ENCODE assay signal across 10 cellular contexts in the genomic region with DNA sequence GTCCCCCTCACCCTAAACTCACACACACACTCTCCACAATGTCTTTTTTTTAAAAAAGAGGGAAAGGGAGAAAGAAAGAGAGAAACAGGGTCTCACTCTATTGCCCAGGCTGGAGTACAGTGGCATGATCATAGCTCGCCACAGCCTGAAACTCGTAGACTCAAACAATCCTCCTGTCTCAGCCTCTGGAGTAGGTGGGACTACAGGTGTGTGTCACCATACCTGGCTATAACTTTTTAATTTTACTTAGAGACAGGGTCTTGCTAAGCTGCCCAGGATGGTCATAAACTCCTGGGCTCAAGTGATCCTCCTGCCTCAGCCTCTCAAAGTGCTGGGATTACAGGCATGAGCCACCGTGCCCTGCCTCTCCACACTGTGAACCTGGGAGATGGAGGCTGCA. TPM values are rescaled to one million over a fixed set of nuclear protein-coding genes. Genes with fewer than 3 reads are reported as not detected.
A peak's percentile ranks its signal among the peaks of the same experiment; 100 is the strongest.
DNase-seq lines count a peak whose midpoint lies in the region; ATAC-seq and TF ChIP-seq lines count a peak whose summit lies in the region.
"Had no signal": no experiment of that assay in that cellular context is flagged by ENCODE, and none has a peak within 500 bp of the region (broad histone marks: within the 10 kb centered on the region; RNA-seq: fewer than 3 reads in every experiment).

No MANE protein-coding gene starts in this region.

- H3K36me3 Mint-ChIP-seq in CD8-positive, alpha-beta T cell, result peaks cover 52% of the 10 kb centered on the region
- H3K36me3 Mint-ChIP-seq in T-helper 17 cell (ENCODE audit: low read depth), result peaks cover 2% of the 10 kb centered on the region

- POLR2A ChIA-PET in CD8-positive, alpha-beta T cell (lab: Charles Lee), result interaction anchor here (0.6 to 2.5 kb wide), 6 partner anchors 21 to 108 kb away, joined by 3 to 15 read pairs (median 6); a partner anchor contains a TSS

- no peak for TF ChIP-seq POLR2A in esophagus squamous epithelium (IDR thresholded peaks at IDR 0.05)

- no peaks in the 10 kb centered on the region for H3K9me3 Mint-ChIP-seq in CD8-positive, alpha-beta T cell

- H3K27me3 ChIP-seq in CD8-positive, alpha-beta T cell (ENCODE audit: insufficient read depth, low read length), result no peaks in the 10 kb centered on the region
- H3K27me3 ChIP-seq in esophagus squamous epithelium (no peaks in the 10 kb centered on the region), rectal smooth muscle tissue (ENCODE audit: control insufficient read depth, insufficient read depth, low read length) (no peaks in the 10 kb centered on the region)
- H3K27me3 ChIP-seq: pancreas had no signal

- intact Hi-C loops in CD8-positive, alpha-beta T cell (cut with DNase I, micrococcal nuclease), result loop anchor here (1.0 to 2.0 kb wide), 5 partner anchors 8 to 235 kb away; a partner anchor contains a TSS
- intact Hi-C loops in esophagus squamous epithelium (cut with DNase I), result no loop called here

- peak overlapping the region; percentile 99 for H3K27ac Mint-ChIP-seq in CD8-positive, alpha-beta T cell
- peak overlapping the region; percentile 88 for H3K27ac Mint-ChIP-seq in T-helper 17 cell

- no peaks in the 10 kb centered on the region for H3K9me3 ChIP-seq in CD8-positive, alpha-beta T cell (ENCODE audit: low read length)
- H3K9me3 ChIP-seq in T-helper 17 cell (ENCODE audit: control insufficient read depth, low read length, poor library complexity, severe bottlenecking) (no peaks in the 10 kb centered on the region), esophagus squamous epithelium (no peaks in the 10 kb centered on the region)
- H3K9me3 ChIP-seq: pancreas had no signal

- H3K9ac ChIP-seq in rectal smooth muscle tissue (ENCODE audit: low read length), result no peak overlapping the region

- 77 to 100% methylated on average over 1 to 2 of the region's 3 CpGs for WGBS in esophagus squamous epithelium, 2 donors

- peak overlapping the region; percentile 42 for H3K4me3 ChIP-seq in CD8-positive, alpha-beta T cell (ENCODE audit: low read depth, low read length)
- no peak overlapping the region for H3K4me3 ChIP-seq in esophagus squamous epithelium
- no peak overlapping the region for H3K4me3 ChIP-seq in rectal smooth muscle tissue (ENCODE audit: low read length)
- H3K4me3 ChIP-seq: pancreas had no signal

- peak overlapping the region; percentile 90 for H3K27ac ChIP-seq in CD8-positive, alpha-beta T cell (ENCODE audit: low read depth, low read length)
- H3K27ac ChIP-seq in esophagus squamous epithelium (peak overlapping the region; percentile 66 to 84 (median 76)), rectal smooth muscle tissue (ENCODE audit: low read depth, low read length) (peak overlapping the region; percentile 6)

- H3K4me1 ChIP-seq in CD8-positive, alpha-beta T cell (ENCODE audit: insufficient read depth, low read length), result peaks cover 77% of the 10 kb centered on the region
- peaks cover 0 to 91% (median 36%) of the 10 kb centered on the region in 3 donors for H3K4me1 ChIP-seq in esophagus squamous epithelium
- no peaks in the 10 kb centered on the region for H3K4me1 ChIP-seq in rectal smooth muscle tissue (ENCODE audit: control insufficient read depth, insufficient read depth, low read length)
- H3K4me1 ChIP-seq: pancreas had no signal

- H3K4me3 Mint-ChIP-seq in CD8-positive, alpha-beta T cell, result peak overlapping the region; percentile 83
- H3K4me3 Mint-ChIP-seq in T-helper 17 cell, result peak overlapping the region; percentile 87

- ATAC-seq in CD8-positive, alpha-beta T cell, result no peak
- ATAC-seq in T-helper 17 cell (no peak), GM21717 (IDR thresholded peaks at IDR 0.05; ENCODE audit: unreplicated experiment) (no peak), HG03196 (IDR thresholded peaks at IDR 0.05; ENCODE audit: unreplicated experiment) (no peak)

- CTCF ChIA-PET in CD8-positive, alpha-beta T cell (lab: Charles Lee), result interaction anchor here (1.9 to 5.6 kb wide), 3 partner anchors 25 to 80 kb away, joined by 6 to 25 read pairs (median 11); a partner anchor contains a TSS

- TF ChIP-seq CTCF in CD8-positive, alpha-beta T cell (IDR thresholded peaks at IDR 0.05), result no peak
- TF ChIP-seq CTCF in esophagus squamous epithelium (IDR thresholded peaks at IDR 0.05), result no peak

- H3K27me3 Mint-ChIP-seq in CD8-positive, alpha-beta T cell (ENCODE audit: low read depth), result no peaks in the 10 kb centered on the region
- H3K27me3 Mint-ChIP-seq in T-helper 17 cell, result no peaks in the 10 kb centered on the region

- no peak for DNase-seq in CD8-positive, alpha-beta T cell
- DNase-seq in T-helper 17 cell, result no peak
- DNase-seq in esophagus squamous epithelium (lab: John Stamatoyannopoulos, UW), result no peak
- no peak for DNase-seq in NCI-H510A (lab: John Stamatoyannopoulos, UW)
- no peak for DNase-seq in DMS 273 treated with DMSO at 0.1 percent for 48 hours (lab: John Stamatoyannopoulos, UW)
- DNase-seq: NCI-H446 treated with DMSO at 0.1 percent for 48 hours, pancreas had no signal

- H3K36me3 ChIP-seq in CD8-positive, alpha-beta T cell (ENCODE audit: insufficient read depth, low read length), result no peaks in the 10 kb centered on the region
- peaks cover 0 to 8% (median 0%) of the 10 kb centered on the region in 3 donors for H3K36me3 ChIP-seq in esophagus squamous epithelium
- no peaks in the 10 kb centered on the region for H3K36me3 ChIP-seq in rectal smooth muscle tissue (ENCODE audit: control insufficient read depth, insufficient read depth, low read length)
- H3K36me3 ChIP-seq: pancreas had no signal

- H3K4me1 Mint-ChIP-seq in CD8-positive, alpha-beta T cell (ENCODE audit: low read depth), result peaks cover 84% of the 10 kb centered on the region
- H3K4me1 Mint-ChIP-seq in T-helper 17 cell, result peaks cover 40% of the 10 kb centered on the region

RNA-seq across cellular contexts. Expression of a gene that starts 24.9 kb away (rescaled TPM):
- 100 to 1,000 TPM; 543 TPM for total RNA-seq in CD8-positive, alpha-beta T cell
- total RNA-seq in T-helper 17 cell (100 to 1,000 TPM in 1 of 2 donors, 10 to 100 TPM in 1; 93.1 to 155 TPM), esophagus squamous epithelium (10 to 100 TPM; 13.7 to 44.4 (median 34.4) TPM)

Comparison
In these comparisons a context has a peak if more than half of its experiments do, and no peak if none do; other contexts are left out.
1. H3K27ac ChIP-seq: peak in every context shown above with its lines; median percentile 90 in CD8-positive, alpha-beta T cell; 76 in esophagus squamous epithelium; 6 in rectal smooth muscle tissue.